ENCODE assay signal across 11 cellular contexts in genomic region chr18:54023471-54023870, GRCh38.
A peak's percentile ranks its signal among the peaks of the same experiment; 100 is the strongest.
DNase-seq lines count a peak whose midpoint lies in the region; ATAC-seq, FAIRE-seq and TF ChIP-seq lines count a peak whose summit lies in the region.
"Had no signal": no experiment of that assay in that cellular context is flagged by ENCODE, and none has a peak within 500 bp of the region (broad histone marks: within the 10 kb centered on the region; RNA-seq: fewer than 3 reads in every experiment).

No MANE protein-coding gene starts in this region.

- TF ChIP-seq CTCF in tibial nerve (IDR thresholded peaks at IDR 0.05) (no peak), pancreas (IDR thresholded peaks at IDR 0.05) (no peak)

- peaks cover 26% of the 10 kb centered on the region for H3K4me1 ChIP-seq in ACC112 (ENCODE audit: control insufficient read depth, insufficient read depth, low read length, unreplicated experiment)
- no peaks in the 10 kb centered on the region for H3K4me1 ChIP-seq in tibial nerve
- no peaks in the 10 kb centered on the region for H3K4me1 ChIP-seq in pancreas

- ATAC-seq in HG02610 (IDR thresholded peaks at IDR 0.05; ENCODE audit: unreplicated experiment) (peak; percentile 44), pancreas (no peak)
- ATAC-seq in activated CD8-positive, alpha-beta T cell treated with anti-CD3 and anti-CD28 coated beads, Interleukin-2, amount 10 ng/mL, durations not matched to agents 7 days and 5 days, result peak; percentile 55
- ATAC-seq: stimulated activated naive B cell treated with anti-CD40 and anti-IgM and Interleukin-4, amounts not matched to agents 10 μg/mL and 1 μg/mL and 100 μg/mL, for 72 hours had no signal

- intact Hi-C loops in pancreas (cut with DNase I), result no loop called here

- peaks cover 6% of the 10 kb centered on the region for H3K4me1 Mint-ChIP-seq in activated CD8-positive, alpha-beta T cell treated with anti-CD3 and anti-CD28 coated beads, Interleukin-2, amount 10 ng/mL, durations not matched to agents 7 days and 5 days (ENCODE audit: low read depth)
- H3K4me1 Mint-ChIP-seq: stimulated activated naive B cell treated with anti-CD40 and anti-IgM and Interleukin-4, amounts not matched to agents 10 μg/mL and 1 μg/mL and 100 μg/mL, for 72 hours had no signal

- TF ChIP-seq POLR2A in tibial nerve (IDR thresholded peaks at IDR 0.05), result no peak

- no peaks in the 10 kb centered on the region for H3K36me3 ChIP-seq in ACC112 (ENCODE audit: insufficient read depth, low read length)
- H3K36me3 ChIP-seq in tibial nerve, result no peaks in the 10 kb centered on the region
- H3K36me3 ChIP-seq in pancreas, result no peaks in the 10 kb centered on the region

- H3K4me3 Mint-ChIP-seq in activated CD8-positive, alpha-beta T cell treated with anti-CD3 and anti-CD28 coated beads, Interleukin-2, amount 10 ng/mL, durations not matched to agents 7 days and 5 days, result no peak overlapping the region
- H3K4me3 Mint-ChIP-seq: stimulated activated naive B cell treated with anti-CD40 and anti-IgM and Interleukin-4, amounts not matched to agents 10 μg/mL and 1 μg/mL and 100 μg/mL, for 72 hours had no signal

- no peaks in the 10 kb centered on the region for H3K9me3 Mint-ChIP-seq in activated CD8-positive, alpha-beta T cell treated with anti-CD3 and anti-CD28 coated beads, Interleukin-2, amount 10 ng/mL, durations not matched to agents 7 days and 5 days (ENCODE audit: insufficient read depth)

- peaks cover 8% of the 10 kb centered on the region for H3K27me3 Mint-ChIP-seq in activated CD8-positive, alpha-beta T cell treated with anti-CD3 and anti-CD28 coated beads, Interleukin-2, amount 10 ng/mL, durations not matched to agents 7 days and 5 days (ENCODE audit: low read depth)

- no peaks in the 10 kb centered on the region for H3K36me3 Mint-ChIP-seq in activated CD8-positive, alpha-beta T cell treated with anti-CD3 and anti-CD28 coated beads, Interleukin-2, amount 10 ng/mL, durations not matched to agents 7 days and 5 days (ENCODE audit: low read depth)
- H3K36me3 Mint-ChIP-seq: stimulated activated naive B cell treated with anti-CD40 and anti-IgM and Interleukin-4, amounts not matched to agents 10 μg/mL and 1 μg/mL and 100 μg/mL, for 72 hours had no signal

- no peak overlapping the region for H3K27ac Mint-ChIP-seq in activated CD8-positive, alpha-beta T cell treated with anti-CD3 and anti-CD28 coated beads, Interleukin-2, amount 10 ng/mL, durations not matched to agents 7 days and 5 days
- H3K27ac Mint-ChIP-seq: stimulated activated naive B cell treated with anti-CD40 and anti-IgM and Interleukin-4, amounts not matched to agents 10 μg/mL and 1 μg/mL and 100 μg/mL, for 72 hours had no signal

- H3K27ac ChIP-seq in ACC112 (ENCODE audit: low read depth, low read length), result peak overlapping the region; percentile 66
- no peak overlapping the region for H3K27ac ChIP-seq in tibial nerve
- H3K27ac ChIP-seq in pancreas, result no peak overlapping the region

- no peak for TF ChIP-seq EP300 in tibial nerve (IDR thresholded peaks at IDR 0.05)

- peak overlapping the region; percentile 87 for H2AFZ ChIP-seq in ACC112 (ENCODE audit: low read length, unreplicated experiment)

- H3K9me3 ChIP-seq in tibial nerve, result no peaks in the 10 kb centered on the region
- no peaks in the 10 kb centered on the region for H3K9me3 ChIP-seq in pancreas

- POLR2A ChIA-PET in activated CD8-positive, alpha-beta T cell treated with anti-CD3 and anti-CD28 coated beads, Interleukin-2, amount 10 ng/mL, durations not matched to agents 7 days and 5 days (lab: Charles Lee), result no interaction called here

- CTCF ChIA-PET in activated CD8-positive, alpha-beta T cell treated with anti-CD3 and anti-CD28 coated beads, Interleukin-2, amount 10 ng/mL, durations not matched to agents 7 days and 5 days (lab: Charles Lee), result no interaction called here

- H3K4me3 ChIP-seq in ACC112 (ENCODE audit: low read depth, low read length) (peak overlapping the region; percentile 37; the same call in 1 of the 2 replicates), tibial nerve (no peak overlapping the region), pancreas (no peak overlapping the region)

- DNase-seq in activated CD8-positive, alpha-beta T cell treated with anti-CD3 and anti-CD28 coated beads, Interleukin-2, amount 10 ng/mL, durations not matched to agents 7 days and 5 days, result peak; percentile 27
- DNase-seq in fibroblast of peridontal ligament (ENCODE audit: extremely low read depth) (peak; percentile 82), tibial nerve (ENCODE audit: low spot score in 2 of 2) (no peak), NCI-H226 (no peak), pancreas (no peak)
- DNase-seq in stimulated activated CD4-positive, alpha-beta T cell treated with anti-CD3 and anti-CD28 coated beads, Interleukin-2, amount 100 ng/mL, for 24 hours, result no peak
- DNase-seq: activated CD4-positive, CD25-positive, alpha-beta regulatory T cell; caudate nucleus; stimulated activated naive B cell treated with anti-CD40 and anti-IgM and Interleukin-4, amounts not matched to agents 10 μg/mL and 1 μg/mL and 100 μg/mL, for 72 hours had no signal

- no peaks in the 10 kb centered on the region for H3K79me2 ChIP-seq in ACC112 (ENCODE audit: control insufficient read depth, insufficient read depth, low read length, unreplicated experiment)

- WGBS in tibial nerve, 2 donors, result 75 to 78% methylated on average over 4 of the region's 4 CpGs
- 76 to 88% methylated on average over 4 of the region's 4 CpGs for WGBS in pancreas, 2 donors

- FAIRE-seq in pancreas (lab: Jason Lieb, UNC), result no peak

- no peaks in the 10 kb centered on the region for H3K27me3 ChIP-seq in ACC112 (ENCODE audit: insufficient read depth, low read length)
- H3K27me3 ChIP-seq in tibial nerve, result no peaks in the 10 kb centered on the region
- no peaks in the 10 kb centered on the region for H3K27me3 ChIP-seq in pancreas

Comparison
In these comparisons a context has a peak if more than half of its experiments do, and no peak if none do; other contexts are left out.
1. ATAC-seq: peak in HG02610 (single experiment) and activated CD8-positive, alpha-beta T cell treated with anti-CD3 and anti-CD28 coated beads, Interleukin-2, amount 10 ng/mL, durations not matched to agents 7 days and 5 days (single experiment); none in pancreas (0 of 4).
2. DNase-seq: peak in activated CD8-positive, alpha-beta T cell treated with anti-CD3 and anti-CD28 coated beads, Interleukin-2, amount 10 ng/mL, durations not matched to agents 7 days and 5 days (single experiment) and fibroblast of peridontal ligament (single experiment); none in tibial nerve (0 of 2), stimulated activated CD4-positive, alpha-beta T cell treated with anti-CD3 and anti-CD28 coated beads, Interleukin-2, amount 100 ng/mL, for 24 hours (0 of 2), NCI-H226 (single experiment) and pancreas (0 of 6).